In the genomic region with DNA sequence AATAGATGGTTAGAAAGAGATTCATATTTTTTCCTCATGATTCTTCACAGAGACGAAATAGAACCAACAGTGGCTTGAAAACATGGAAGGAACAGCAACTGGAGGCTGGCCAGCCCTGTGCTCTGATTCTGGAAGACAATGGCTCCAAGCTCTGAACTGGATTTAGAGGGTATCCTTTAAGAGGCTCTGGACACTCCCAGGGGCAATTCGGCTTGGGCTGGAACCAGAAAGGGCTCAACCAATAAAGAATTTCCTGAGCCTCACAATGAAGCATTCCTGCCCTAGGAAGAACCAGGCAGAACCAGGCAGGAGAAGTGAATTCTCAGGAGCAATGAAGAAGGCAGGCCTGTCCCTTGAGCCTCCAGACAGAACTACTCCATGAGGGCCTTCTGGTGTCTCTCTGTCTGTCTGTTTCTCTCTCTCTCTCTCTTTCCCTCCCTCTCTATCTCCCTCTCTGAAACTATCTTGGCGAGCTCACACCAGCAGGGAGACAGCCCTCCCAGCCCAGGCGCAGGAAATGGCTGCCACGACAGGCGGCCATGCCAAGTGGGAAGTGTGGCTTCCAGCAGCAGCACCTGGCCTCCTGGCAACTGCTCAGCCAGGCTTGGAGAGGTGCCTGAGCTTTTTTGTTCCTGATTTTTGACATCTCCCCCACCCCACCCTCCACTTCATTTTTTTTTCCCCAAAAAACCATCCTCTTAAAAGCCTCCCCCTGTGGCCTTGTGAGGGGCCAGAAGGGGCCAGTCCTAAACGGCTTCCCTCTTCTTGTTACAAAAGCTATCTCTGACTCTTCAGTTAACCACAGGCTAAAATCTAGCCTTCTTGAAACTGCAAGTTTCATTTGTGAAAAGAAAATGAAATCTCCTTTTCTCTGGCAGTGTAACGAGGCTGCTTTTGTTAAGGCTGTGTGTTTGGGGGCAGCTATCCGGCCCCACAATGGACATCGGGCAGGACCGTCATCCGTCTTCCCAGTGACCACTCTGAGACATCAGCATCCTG, we compare ENCODE assay signal across 15 cellular contexts.
DNase-seq lines count a peak whose midpoint lies in the region; ATAC-seq and TF ChIP-seq lines count a peak whose summit lies in the region.
"Had no signal": no experiment of that assay in that cellular context is flagged by ENCODE, and none has a peak within 500 bp of the region (broad histone marks: within the 10 kb centered on the region; RNA-seq: fewer than 3 reads in every experiment).

No MANE protein-coding gene starts in this region.

- no peak overlapping the region for H3K4me3 ChIP-seq in upper lobe of right lung
- H3K4me3 ChIP-seq: dorsolateral prefrontal cortex, upper lobe of left lung had no signal

- DNase-seq in NCI-H1092 treated with DMSO at 0.1 percent for 48 hours (lab: John Stamatoyannopoulos, UW): peak; percentile 35
- no peak for DNase-seq in NCI-H1092 (lab: John Stamatoyannopoulos, UW)
- DNase-seq in left ventricle myocardium superior: peak; percentile 36
- no peak for DNase-seq in EL
- DNase-seq in upper lobe of right lung: no peak
- DNase-seq: 8988T; amniotic stem cell; NCI-H2029; stimulated activated CD8-positive, alpha-beta memory T cell treated with anti-CD3 and anti-CD28 coated beads, Interleukin-4, amount 100 ng/mL, for 48 hours; upper lobe of left lung had no signal

- no peak for TF ChIP-seq CTCF in upper lobe of right lung (IDR thresholded peaks at IDR 0.05)

- no peaks in the 10 kb centered on the region for H3K9me3 ChIP-seq in upper lobe of right lung
- H3K9me3 ChIP-seq: upper lobe of left lung had no signal

- no peaks in the 10 kb centered on the region for H3K4me1 ChIP-seq in upper lobe of right lung
- H3K4me1 ChIP-seq: parathyroid adenoma, upper lobe of left lung had no signal

- intact Hi-C loops in left ventricle myocardium superior (cut with micrococcal nuclease): no loop called here
- intact Hi-C loops in upper lobe of right lung (cut with DNase I): no loop called here

- H3K27me3 ChIP-seq in upper lobe of right lung: no peaks in the 10 kb centered on the region
- H3K27me3 ChIP-seq: upper lobe of left lung had no signal

- ATAC-seq in GM21576 (IDR thresholded peaks at IDR 0.05; ENCODE audit: unreplicated experiment): peak; percentile 63
- peak; percentile 83 for ATAC-seq in HG03280 (IDR thresholded peaks at IDR 0.05; ENCODE audit: unreplicated experiment)
- ATAC-seq in left ventricle myocardium superior: peak; percentile 53
- no peak for ATAC-seq in HG02840 (IDR thresholded peaks at IDR 0.05; ENCODE audit: low FRiP score, unreplicated experiment)
- no peak for ATAC-seq in upper lobe of right lung

- H3K27ac ChIP-seq in upper lobe of right lung: no peak overlapping the region
- H3K27ac ChIP-seq: parathyroid adenoma, upper lobe of left lung had no signal

- no peaks in the 10 kb centered on the region for H3K36me3 ChIP-seq in upper lobe of right lung
- H3K36me3 ChIP-seq: upper lobe of left lung had no signal

Comparison
In these comparisons a context has a peak if more than half of its experiments do, and no peak if none do; other contexts are left out.
1. DNase-seq: peak in NCI-H1092 treated with DMSO at 0.1 percent for 48 hours (single experiment) and left ventricle myocardium superior (single experiment); none in NCI-H1092 (single experiment), EL (single experiment) and upper lobe of right lung (single experiment).
2. ATAC-seq: peak in GM21576 (single experiment), HG03280 (single experiment) and left ventricle myocardium superior (single experiment); none in HG02840 (single experiment) and upper lobe of right lung (single experiment).